Comparison of ENCODE assay signal across 3 cellular contexts in genomic region chr3:156099984-156100383, GRCh38. TPM values are rescaled to one million over a fixed set of nuclear protein-coding genes. Genes with fewer than 3 reads are reported as not detected.
"Had no signal": no experiment of that assay in that cellular context is flagged by ENCODE, and none has a peak within 500 bp of the region (broad histone marks: within the 10 kb centered on the region; RNA-seq: fewer than 3 reads in every experiment).

No MANE protein-coding gene starts in this region.

RNA-seq across cellular contexts. Expression of gene KCNAB1, which starts 20.4 kb away (rescaled TPM):
- total RNA-seq: kidney epithelial cell, mononuclear cell had no signal
- polyA plus RNA-seq: mammary epithelial cell had no signal
